Comparison of ENCODE assay signal across 10 cellular contexts in the genomic region with DNA sequence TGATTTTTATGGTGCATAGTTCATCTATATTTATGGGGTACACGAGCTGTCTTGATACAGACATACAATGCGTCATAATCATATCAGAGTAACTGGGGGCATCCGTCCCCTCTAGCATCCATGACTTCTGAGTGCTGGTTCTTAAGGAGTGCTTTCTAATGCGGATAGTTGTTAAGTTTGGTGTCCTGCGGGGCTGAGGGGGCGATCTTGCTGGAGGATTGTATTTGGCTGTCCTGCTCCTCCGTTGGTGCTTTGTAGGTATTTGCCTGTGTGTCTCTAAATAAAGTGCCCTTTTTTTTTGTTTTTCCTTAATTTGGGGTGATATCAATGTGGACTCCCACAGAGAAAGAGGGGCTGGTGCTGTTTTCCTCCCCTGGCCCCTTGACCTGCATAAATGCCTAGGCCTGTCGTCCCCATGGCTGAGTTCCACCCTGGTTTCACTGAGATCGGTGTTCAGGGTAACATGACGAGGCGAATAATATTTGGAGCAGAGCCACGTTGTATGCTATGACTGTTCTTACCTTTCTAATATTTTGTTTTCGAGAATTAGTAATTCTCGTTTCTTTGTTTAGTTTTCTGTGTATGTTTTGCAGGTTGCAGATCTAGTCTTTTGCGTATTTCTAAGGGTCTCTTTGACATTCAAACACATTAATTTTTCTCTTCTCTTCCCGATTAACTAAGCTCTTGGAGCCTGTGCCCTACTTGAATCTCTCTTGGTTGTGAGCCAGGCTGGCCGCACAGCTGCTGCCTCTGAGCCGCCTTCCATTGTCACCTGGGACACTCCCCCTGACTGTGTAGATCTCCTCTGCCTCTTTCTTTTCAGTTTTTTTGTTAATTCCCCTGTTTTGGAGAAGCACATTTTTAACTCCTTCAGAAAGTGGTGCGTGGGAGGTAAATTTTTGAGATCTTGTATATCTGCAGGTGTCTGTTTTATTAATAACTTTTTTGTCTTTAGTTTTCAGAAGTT.
DNase-seq lines count a peak whose midpoint lies in the region; TF ChIP-seq lines count a peak whose summit lies in the region.
"Had no signal": no experiment of that assay in that cellular context is flagged by ENCODE, and none has a peak within 500 bp of the region (broad histone marks: within the 10 kb centered on the region; RNA-seq: fewer than 3 reads in every experiment).

No MANE protein-coding gene starts in this region.

- DNase-seq in NCI-H510A treated with DMSO at 0.1 percent for 48 hours (lab: John Stamatoyannopoulos, UW): peak; percentile 63
- DNase-seq in NCI-H510A (lab: John Stamatoyannopoulos, UW): no peak
- DNase-seq in NCI-H2196 (lab: John Stamatoyannopoulos, UW; ENCODE audit: unreplicated experiment): peak; percentile 68
- peak; percentile 53 for DNase-seq in testis
- no peak for DNase-seq in stomach
- DNase-seq in NAMALWA (ENCODE audit: low spot score): no peak
- no peak for DNase-seq in OCI-M2 (lab: John Stamatoyannopoulos, UW; ENCODE audit: unreplicated experiment)
- DNase-seq: NCI-H526 treated with DMSO at 0.1 percent for 48 hours had no signal

- H3K36me3 ChIP-seq in ectodermal cell (ENCODE audit: control insufficient read depth, insufficient read depth, low read length) (no peaks in the 10 kb centered on the region), testis (ENCODE audit: low read depth, missing control alignments) (no peaks in the 10 kb centered on the region), stomach (peaks cover 0 to 16% (median 11%) of the 10 kb centered on the region in 4 donors)

- no peaks in the 10 kb centered on the region for H3K27me3 ChIP-seq in ectodermal cell (ENCODE audit: control insufficient read depth, insufficient read depth, low read length, poor library complexity, severe bottlenecking)
- H3K27me3 ChIP-seq in testis: no peaks in the 10 kb centered on the region
- no peaks in the 10 kb centered on the region for H3K27me3 ChIP-seq in stomach

- H3K4me3 ChIP-seq in ectodermal cell (ENCODE audit: insufficient read depth, low read depth, low read length) (no peak overlapping the region), testis (no peak overlapping the region), stomach (no peak overlapping the region)
- H3K4me3 ChIP-seq: smooth muscle cell had no signal

- TF ChIP-seq EP300 in stomach (IDR thresholded peaks at IDR 0.05): no peak

- H3K4me1 ChIP-seq in ectodermal cell (ENCODE audit: control insufficient read depth, insufficient read depth, low read length): peaks cover 42% of the 10 kb centered on the region
- peaks cover 44% of the 10 kb centered on the region for H3K4me1 ChIP-seq in testis
- H3K4me1 ChIP-seq in stomach: peaks cover 8 to 89% (median 38%) of the 10 kb centered on the region in 4 donors

- H3K9me3 ChIP-seq in ectodermal cell (ENCODE audit: control insufficient read depth, low read length) (no peaks in the 10 kb centered on the region), testis (no peaks in the 10 kb centered on the region), stomach (no peaks in the 10 kb centered on the region)

- WGBS in ectodermal cell, 2 experiments: 44 to 47% methylated on average over 19 of the region's 19 CpGs
- 79 to 80% methylated on average over 19 of the region's 19 CpGs for WGBS in testis, 2 donors
- 75 to 83% (median 81%) methylated on average over 19 of the region's 19 CpGs for WGBS in stomach, 5 donors

- intact Hi-C loops in testis (cut with DNase I; ENCODE audit: low total_unique reads): loop anchor here (10.0 kb wide), 1 partner anchor 151 kb away; no protein-coding TSS in a partner anchor
- intact Hi-C loops in stomach (cut with DNase I; ENCODE audit: low total_unique reads): loop anchor here (10.0 kb wide), 1 partner anchor 151 kb away; no protein-coding TSS in a partner anchor

- TF ChIP-seq CTCF in testis (IDR thresholded peaks at IDR 0.05): no peak
- no peak for TF ChIP-seq CTCF in stomach (IDR thresholded peaks at IDR 0.05)

- H3K27ac ChIP-seq in ectodermal cell (ENCODE audit: insufficient read depth, low read depth, low read length, poor library complexity, severe bottlenecking) (peak overlapping the region; percentile 47), testis (no peak overlapping the region), stomach (peak overlapping the region in 1 of 5 donors; percentile 78)

- TF ChIP-seq POLR2A in testis (IDR thresholded peaks at IDR 0.05) (no peak), stomach (IDR thresholded peaks at IDR 0.05) (no peak)

Comparison
In these comparisons a context has a peak if more than half of its experiments do, and no peak if none do; other contexts are left out.
1. DNase-seq: peak in NCI-H510A treated with DMSO at 0.1 percent for 48 hours (single experiment), NCI-H2196 (single experiment) and testis (single experiment); none in NCI-H510A (single experiment), stomach (single experiment), NAMALWA (single experiment) and OCI-M2 (single experiment).